Comparison of ENCODE assay signal across 19 cellular contexts in the genomic region with DNA sequence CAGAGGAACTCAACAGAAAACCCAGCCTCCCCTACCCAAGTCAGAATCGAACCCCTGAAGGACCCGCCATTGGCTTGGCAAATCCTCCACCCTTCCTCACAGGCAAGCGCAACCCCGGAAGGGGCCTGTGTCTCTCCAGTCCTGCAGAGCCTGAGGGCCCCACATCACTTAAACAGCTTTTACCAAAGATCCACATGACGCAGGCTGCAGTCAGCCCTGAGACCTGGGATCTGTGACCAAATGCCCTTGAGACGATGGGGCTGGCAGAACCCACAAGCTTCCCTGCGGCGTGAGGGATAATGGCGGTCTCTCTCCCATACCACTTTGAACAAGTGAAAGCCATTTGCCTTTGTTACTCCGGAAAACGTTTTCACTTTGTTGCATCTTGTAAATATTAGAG.
"Had no signal": no experiment of that assay in that cellular context is flagged by ENCODE, and none has a peak within 500 bp of the region (broad histone marks: within the 10 kb centered on the region; RNA-seq: fewer than 3 reads in every experiment).

No MANE protein-coding gene starts in this region.

- H3K27ac Mint-ChIP-seq: activated naive CD4-positive, alpha-beta T cell treated with anti-CD3 and anti-CD28 coated beads, Interleukin-2, amount 10 ng/mL, durations not matched to agents 7 days and 5 days; activated naive CD8-positive, alpha-beta T cell treated with anti-CD3 and anti-CD28 coated beads, Interleukin-2, amount 50 U/mL, for 24 hours; dendritic cell treated with granulocyte-macrophage colony-stimulating factor and Interleukin-4, amounts not matched to agents 40 ng/mL and 50 ng/mL, for 4 days; T-helper 1 cell treated with Interleukin-12 subunit alpha and Interleukin-12 subunit beta and Interleukin-4 antibody, amounts not matched to agents 30 μg/mL and 1 μg/mL, for 36 hours had no signal

- H3K27me3 ChIP-seq: ascending aorta, breast epithelium, esophagus squamous epithelium, ovary had no signal

- H3K9me3 Mint-ChIP-seq: activated naive CD4-positive, alpha-beta T cell treated with anti-CD3 and anti-CD28 coated beads, Interleukin-2, amount 10 ng/mL, durations not matched to agents 7 days and 5 days; activated naive CD8-positive, alpha-beta T cell treated with anti-CD3 and anti-CD28 coated beads, Interleukin-2, amount 50 U/mL, for 24 hours; dendritic cell treated with granulocyte-macrophage colony-stimulating factor and Interleukin-4, amounts not matched to agents 40 ng/mL and 50 ng/mL, for 4 days; T-helper 1 cell treated with Interleukin-12 subunit alpha and Interleukin-12 subunit beta and Interleukin-4 antibody, amounts not matched to agents 30 μg/mL and 1 μg/mL, for 36 hours had no signal

- H3K36me3 Mint-ChIP-seq: activated naive CD4-positive, alpha-beta T cell treated with anti-CD3 and anti-CD28 coated beads, Interleukin-2, amount 10 ng/mL, durations not matched to agents 7 days and 5 days had no signal

- ATAC-seq: activated naive CD8-positive, alpha-beta T cell treated with anti-CD3 and anti-CD28 coated beads, Interleukin-2, amount 50 U/mL, for 24 hours had no signal

- DNase-seq: activated CD4-positive, CD25-positive, alpha-beta regulatory T cell treated with anti-CD3 and anti-CD28 coated beads, Interleukin-2, amount 50 U/mL, for 72 hours; activated CD8-positive, alpha-beta memory T cell treated with anti-CD3 and anti-CD28 coated beads for 24 hours; activated CD8-positive, alpha-beta memory T cell treated with anti-CD3 and anti-CD28 coated beads, Interleukin-2, amount 50 U/mL, for 48 hours; activated effector memory CD4-positive, alpha-beta T cell treated with Interleukin-2 at 50 U/mL for 16 hours; activated naive CD4-positive, alpha-beta T cell treated with anti-CD3 and anti-CD28 coated beads, Interleukin-2, amount 10 ng/mL, durations not matched to agents 7 days and 5 days; activated naive CD8-positive, alpha-beta T cell treated with anti-CD3 and anti-CD28 coated beads, Interleukin-2, amount 50 U/mL, for 24 hours; activated T-cell treated with anti-CD3 and anti-CD28 coated beads, Interleukin-2, amount 50 U/mL, for 48 hours; cerebellar nuclear complex; effector memory CD4-positive, alpha-beta T cell; esophagus squamous epithelium; hypothalamus; islet precursor cell; mammary epithelial cell; stimulated activated naive CD4-positive, alpha-beta T cell had no signal

- H3K4me1 Mint-ChIP-seq: activated naive CD4-positive, alpha-beta T cell treated with anti-CD3 and anti-CD28 coated beads, Interleukin-2, amount 10 ng/mL, durations not matched to agents 7 days and 5 days; activated naive CD8-positive, alpha-beta T cell treated with anti-CD3 and anti-CD28 coated beads, Interleukin-2, amount 50 U/mL, for 24 hours had no signal

- H3K4me3 ChIP-seq: ascending aorta, breast epithelium, esophagus squamous epithelium, ovary had no signal

- H3K36me3 ChIP-seq: ovary had no signal

- H3K9me3 ChIP-seq: ascending aorta, breast epithelium, esophagus squamous epithelium, ovary had no signal

- H3K27ac ChIP-seq: ascending aorta, esophagus squamous epithelium, ovary had no signal

- H3K4me3 Mint-ChIP-seq: activated naive CD4-positive, alpha-beta T cell treated with anti-CD3 and anti-CD28 coated beads, Interleukin-2, amount 10 ng/mL, durations not matched to agents 7 days and 5 days; activated naive CD8-positive, alpha-beta T cell treated with anti-CD3 and anti-CD28 coated beads, Interleukin-2, amount 50 U/mL, for 24 hours; dendritic cell treated with granulocyte-macrophage colony-stimulating factor and Interleukin-4, amounts not matched to agents 40 ng/mL and 50 ng/mL, for 4 days; T-helper 1 cell treated with Interleukin-12 subunit alpha and Interleukin-12 subunit beta and Interleukin-4 antibody, amounts not matched to agents 30 μg/mL and 1 μg/mL, for 36 hours had no signal

- H3K4me1 ChIP-seq: ascending aorta, breast epithelium had no signal

- H3K27me3 Mint-ChIP-seq: activated naive CD4-positive, alpha-beta T cell treated with anti-CD3 and anti-CD28 coated beads, Interleukin-2, amount 10 ng/mL, durations not matched to agents 7 days and 5 days; activated naive CD8-positive, alpha-beta T cell treated with anti-CD3 and anti-CD28 coated beads, Interleukin-2, amount 50 U/mL, for 24 hours; dendritic cell treated with granulocyte-macrophage colony-stimulating factor and Interleukin-4, amounts not matched to agents 40 ng/mL and 50 ng/mL, for 4 days had no signal
